ENCODE assay signal across 10 cellular contexts in the genomic region with DNA sequence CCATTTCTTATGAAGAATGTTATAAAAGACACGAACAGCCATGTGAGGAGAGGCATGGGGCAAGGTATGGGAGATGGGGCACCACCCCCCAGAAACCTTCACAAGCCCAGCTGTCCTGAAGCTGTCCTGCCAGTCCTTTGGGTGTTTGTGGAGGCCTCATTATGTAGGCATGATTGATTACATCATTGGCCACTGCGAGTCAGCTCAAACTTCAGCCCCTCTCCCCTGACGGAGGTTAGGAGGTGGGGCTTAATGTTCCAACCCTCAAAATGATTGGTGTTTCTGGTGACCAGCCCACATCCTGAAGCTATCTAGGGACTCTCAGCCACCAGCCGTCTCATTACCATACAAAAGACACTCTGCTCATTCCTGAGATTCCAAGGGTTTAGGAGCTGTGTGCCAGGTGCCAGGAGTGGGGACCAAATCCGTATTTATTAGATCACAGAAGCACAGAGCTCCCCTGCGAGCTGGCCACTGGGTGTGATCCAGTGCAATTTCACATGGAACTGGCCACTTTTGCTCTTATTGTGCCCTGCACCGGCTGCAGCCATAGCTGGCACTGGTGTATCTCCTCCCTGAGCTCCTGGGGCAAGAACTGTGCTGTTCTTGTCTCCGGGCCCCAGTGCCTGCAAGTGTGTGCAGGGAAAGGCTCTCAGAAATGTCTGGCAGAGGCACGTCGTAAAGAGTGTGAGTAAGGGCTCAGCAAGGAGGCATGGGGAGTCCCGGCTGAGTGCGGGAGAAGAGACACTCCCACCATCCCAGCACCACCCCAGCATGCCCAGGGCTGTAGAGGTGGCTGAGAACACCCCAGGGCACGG. TPM values are rescaled to one million over a fixed set of nuclear protein-coding genes. Genes with fewer than 3 reads are reported as not detected.
DNase-seq lines count a peak whose midpoint lies in the region; ATAC-seq, FAIRE-seq and TF ChIP-seq lines count a peak whose summit lies in the region.
"Had no signal": no experiment of that assay in that cellular context is flagged by ENCODE, and none has a peak within 500 bp of the region (broad histone marks: within the 10 kb centered on the region; RNA-seq: fewer than 3 reads in every experiment).

No MANE protein-coding gene starts in this region.

- peak overlapping the region in 1 of 2 experiments; percentile 12 for H2BK12ac ChIP-seq in mesenchymal stem cell (ENCODE audit: low read length in 2 of 2)

- 42% methylated on average over 13 of the region's 13 CpGs for WGBS in mesenchymal stem cell

- H2BK120ac ChIP-seq in mesenchymal stem cell (ENCODE audit: low read depth, low read length) = no peak overlapping the region

- TF ChIP-seq CTCF in bronchial epithelial cell (IDR thresholded peaks at IDR 0.05; ENCODE audit: insufficient read depth, low read length, severe bottlenecking) = no peak

- peak overlapping the region in 1 of 2 experiments; percentile 54 for H3K18ac ChIP-seq in mesenchymal stem cell (ENCODE audit: low read depth in 1 of 2, low read length in 2 of 2)

- H3K14ac ChIP-seq in mesenchymal stem cell (ENCODE audit: low read length in 2 of 2) = peak overlapping the region in 1 of 2 experiments; percentile 63

- H3K23ac ChIP-seq in mesenchymal stem cell (ENCODE audit: low read length in 2 of 2) = no peak overlapping the region

- H3K27me3 ChIP-seq in bronchial epithelial cell (ENCODE audit: control insufficient read depth, insufficient read depth, low read length) = no peaks in the 10 kb centered on the region
- H3K27me3 ChIP-seq in mesenchymal stem cell (ENCODE audit: control insufficient read depth in 1 of 2, insufficient read depth in 1 of 2, low read length in 2 of 2) = peaks cover 0 to 8% of the 10 kb centered on the region in 2 experiments

- H4K8ac ChIP-seq in mesenchymal stem cell (ENCODE audit: low read length) = no peak overlapping the region

- peak overlapping the region; percentile 30 for H3K4me2 ChIP-seq in mesenchymal stem cell (ENCODE audit: low read length, poor library complexity, severe bottlenecking)

- no peak overlapping the region for H2AK5ac ChIP-seq in mesenchymal stem cell (ENCODE audit: low read length, severe bottlenecking)

- no peaks in the 10 kb centered on the region for H3K79me1 ChIP-seq in mesenchymal stem cell (replicated peaks; ENCODE audit: low read length, poor library complexity, severe bottlenecking)

- H3K9ac ChIP-seq in ES-I3 (ENCODE audit: low read depth, low read length) (peak overlapping the region; percentile 39), mesenchymal stem cell (ENCODE audit: low read length) (no peak overlapping the region)

- no peak overlapping the region for H2BK5ac ChIP-seq in mesenchymal stem cell (ENCODE audit: low read depth, low read length, poor library complexity, severe bottlenecking)

- H3K27ac ChIP-seq in KOPT-K1 (ENCODE audit: low read depth, low read length, poor library complexity, severe bottlenecking) (peak overlapping the region; percentile 46), mesenchymal stem cell (ENCODE audit: low read length, poor library complexity, severe bottlenecking) (no peak overlapping the region)

- H3K9me3 ChIP-seq in ES-I3 (ENCODE audit: control insufficient read depth, insufficient read depth, low read length) (no peaks in the 10 kb centered on the region), KOPT-K1 (ENCODE audit: insufficient read depth, low read length, poor library complexity, severe bottlenecking) (no peaks in the 10 kb centered on the region), mesenchymal stem cell (ENCODE audit: control insufficient read depth, low read length) (no peaks in the 10 kb centered on the region)

- H3K4me1 ChIP-seq in ES-I3 (ENCODE audit: insufficient read depth, low read length) (peaks cover 36% of the 10 kb centered on the region), mesenchymal stem cell (ENCODE audit: control insufficient read depth, insufficient read depth, low read depth, low read length) (peaks cover 47% of the 10 kb centered on the region)

- H3K36me3 ChIP-seq in ES-I3 (ENCODE audit: insufficient read depth, low read length) (no peaks in the 10 kb centered on the region), KOPT-K1 (ENCODE audit: insufficient read depth, low read length) (no peaks in the 10 kb centered on the region), bronchial epithelial cell (ENCODE audit: control insufficient read depth, insufficient read depth, low read length) (no peaks in the 10 kb centered on the region), mesenchymal stem cell (ENCODE audit: control insufficient read depth in 1 of 2, insufficient read depth in 2 of 2, low read depth in 1 of 2, low read length in 2 of 2) (peaks cover 10 to 17% of the 10 kb centered on the region in 2 experiments)

- no peak overlapping the region for H2AFZ ChIP-seq in mesenchymal stem cell (ENCODE audit: low read depth, low read length)

- FAIRE-seq in bronchial epithelial cell (lab: Jason Lieb, UNC) = no peak

- no peak overlapping the region for H2BK15ac ChIP-seq in mesenchymal stem cell (ENCODE audit: low read depth, poor library complexity, severe bottlenecking)

- no peak overlapping the region for H3K4me3 ChIP-seq in bronchial epithelial cell (ENCODE audit: low read depth, low read length)
- no peak overlapping the region for H3K4me3 ChIP-seq in mesenchymal stem cell (ENCODE audit: insufficient read depth in 1 of 2, low read depth in 1 of 2, low read length in 2 of 2)

- ATAC-seq in HG02588 (IDR thresholded peaks at IDR 0.05; ENCODE audit: unreplicated experiment) (no peak), GM21526 (IDR thresholded peaks at IDR 0.05; ENCODE audit: low FRiP score, unreplicated experiment) (no peak)

- no peak overlapping the region for H4K91ac ChIP-seq in mesenchymal stem cell (ENCODE audit: low read length)

- no peak overlapping the region for H3K4ac ChIP-seq in mesenchymal stem cell (ENCODE audit: low read depth in 1 of 2, low read length in 2 of 2)

- peak; percentile 53 for DNase-seq in bronchial epithelial cell (ENCODE audit: low read depth)
- DNase-seq in mesenchymal stem cell = peak; percentile 33
- no peak for DNase-seq in nucleus accumbens (lab: John Stamatoyannopoulos, UW)
- DNase-seq in SKM-1 treated with dmso at 0.1 percent for 144 hours (lab: John Stamatoyannopoulos, UW; ENCODE audit: unreplicated experiment) = no peak
- DNase-seq: cortex of kidney, DMS79 treated with DMSO at 0.1 percent for 48 hours had no signal

RNA-seq across cellular contexts. Expression of a gene that starts 10.5 kb away (rescaled TPM):
- 0.38 and 0.79 TPM in 2 replicates for total RNA-seq in bronchial epithelial cell
- polyA plus RNA-seq in mesenchymal stem cell (2013, experiment 1 of 2) = 1.6 TPM
- polyA plus RNA-seq in mesenchymal stem cell (2013, experiment 2 of 2) = 1.8 TPM

Comparison
In these comparisons a context has a peak if more than half of its experiments do, and no peak if none do; other contexts are left out.
1. DNase-seq: peak in bronchial epithelial cell (single experiment) and mesenchymal stem cell (single experiment); none in nucleus accumbens (0 of 56) and SKM-1 treated with dmso at 0.1 percent for 144 hours (single experiment).